ENCODE assay signal across 19 cellular contexts in the genomic region with DNA sequence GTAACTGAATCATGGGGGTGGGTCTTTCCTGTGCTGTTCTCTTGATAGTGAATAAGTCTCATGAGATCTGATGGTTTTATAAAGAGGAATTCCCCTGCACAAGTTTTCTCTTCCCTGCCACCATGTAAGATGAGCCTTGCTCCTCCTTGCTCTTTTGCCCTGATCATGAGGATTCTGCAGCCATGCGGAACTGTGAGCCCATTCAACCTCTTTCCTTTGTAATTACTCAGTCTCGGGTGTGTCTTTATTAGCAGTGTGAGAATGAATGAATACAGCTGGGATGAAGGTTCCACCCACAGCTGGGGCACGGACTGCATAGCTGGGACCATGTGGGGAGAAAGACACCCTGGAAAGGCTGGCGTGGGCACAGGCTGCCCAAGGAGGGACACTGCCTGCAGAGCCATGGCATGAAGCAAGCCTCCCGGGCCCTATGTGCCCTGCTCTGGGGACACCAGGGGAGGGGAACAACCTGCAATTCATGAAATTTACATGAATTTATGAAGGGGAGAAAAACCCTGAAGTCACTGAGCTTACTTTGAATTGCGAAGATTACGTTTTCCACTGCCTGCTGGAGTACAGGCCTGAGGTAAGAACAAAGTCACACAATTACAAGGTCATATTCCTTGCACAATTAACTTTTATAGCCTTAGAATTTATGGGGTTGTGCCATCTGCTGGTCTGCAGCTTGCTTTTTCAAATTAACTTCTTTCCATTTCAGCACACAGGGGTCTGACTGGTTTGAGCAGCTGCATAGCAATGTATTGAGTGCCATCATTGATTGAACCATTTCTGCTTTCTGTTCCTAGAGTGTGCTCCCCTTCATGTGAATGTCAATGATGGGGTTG. TPM values are rescaled to one million over a fixed set of nuclear protein-coding genes. Genes with fewer than 3 reads are reported as not detected.
DNase-seq lines count a peak whose midpoint lies in the region; ATAC-seq and TF ChIP-seq lines count a peak whose summit lies in the region.
"Had no signal": no experiment of that assay in that cellular context is flagged by ENCODE, and none has a peak within 500 bp of the region (broad histone marks: within the 10 kb centered on the region; RNA-seq: fewer than 3 reads in every experiment).

No MANE protein-coding gene starts in this region.

- no peaks in the 10 kb centered on the region for H3K9me3 Mint-ChIP-seq in T-helper 2 cell treated with Interferon-gamma antibody and Interleukin-4, amounts not matched to agents 5 μg/mL and 100 μg/mL, for 36 hours
- peaks cover 0 to 8% (median 5%) of the 10 kb centered on the region in 3 donors for H3K9me3 Mint-ChIP-seq in T-cell

- no peaks in the 10 kb centered on the region for H3K36me3 Mint-ChIP-seq in T-helper 2 cell treated with Interferon-gamma antibody and Interleukin-4, amounts not matched to agents 5 μg/mL and 100 μg/mL, for 36 hours (ENCODE audit: low read depth)
- H3K36me3 Mint-ChIP-seq in T-cell = no peaks in the 10 kb centered on the region
- H3K36me3 Mint-ChIP-seq: activated naive CD4-positive, alpha-beta T cell treated with anti-CD3 and anti-CD28 coated beads, Interleukin-2, amount 50 U/mL, for 72 hours had no signal

- CTCF ChIA-PET in T-cell (lab: Charles Lee) = no interaction called here

- no peak overlapping the region for H3K27ac Mint-ChIP-seq in T-helper 2 cell treated with Interferon-gamma antibody and Interleukin-4, amounts not matched to agents 5 μg/mL and 100 μg/mL, for 36 hours
- no peak overlapping the region for H3K27ac Mint-ChIP-seq in T-cell
- H3K27ac Mint-ChIP-seq: activated naive CD4-positive, alpha-beta T cell treated with anti-CD3 and anti-CD28 coated beads, Interleukin-2, amount 50 U/mL, for 72 hours; immature natural killer cell; stimulated activated naive CD8-positive, alpha-beta T cell treated with anti-CD3 and anti-CD28 coated beads, Interleukin-15, amount 100 ng/mL, for 72 hours had no signal

- H3K4me3 Mint-ChIP-seq in T-helper 2 cell treated with Interferon-gamma antibody and Interleukin-4, amounts not matched to agents 5 μg/mL and 100 μg/mL, for 36 hours = no peak overlapping the region
- H3K4me3 Mint-ChIP-seq in T-cell = no peak overlapping the region
- H3K4me3 Mint-ChIP-seq: immature natural killer cell; stimulated activated naive CD8-positive, alpha-beta T cell treated with anti-CD3 and anti-CD28 coated beads, Interleukin-15, amount 100 ng/mL, for 72 hours had no signal

- POLR2A ChIA-PET in T-cell (lab: Charles Lee) = no interaction called here

- TF ChIP-seq CTCF in epithelial cell of proximal tubule (conservative IDR thresholded peaks at IDR 0.05; ENCODE audit: low read depth, low read length) = no peak

- ATAC-seq in GM19023 (IDR thresholded peaks at IDR 0.05; ENCODE audit: unreplicated experiment) (no peak), T-cell (replicated peaks in 1 of 4) (no peak)
- ATAC-seq: activated naive CD4-positive, alpha-beta T cell treated with anti-CD3 and anti-CD28 coated beads, Interleukin-2, amount 50 U/mL, for 72 hours had no signal

- no peaks in the 10 kb centered on the region for H3K27me3 Mint-ChIP-seq in T-helper 2 cell treated with Interferon-gamma antibody and Interleukin-4, amounts not matched to agents 5 μg/mL and 100 μg/mL, for 36 hours (ENCODE audit: low read depth)
- peaks cover 18 to 19% of the 10 kb centered on the region in 2 donors for H3K27me3 Mint-ChIP-seq in T-cell

- DNase-seq in DMS79 treated with DMSO at 0.1 percent for 48 hours (lab: John Stamatoyannopoulos, UW) = peak; percentile 26
- no peak for DNase-seq in DMS79 (lab: John Stamatoyannopoulos, UW)
- peak; percentile 56 for DNase-seq in NCI-H526 treated with DMSO at 0.1 percent for 48 hours (lab: John Stamatoyannopoulos, UW)
- DNase-seq in epithelial cell of proximal tubule (ENCODE audit: low read depth) = peak; percentile 35
- peak; percentile 70 for DNase-seq in renal cortical epithelial cell (ENCODE audit: low read depth)
- no peak for DNase-seq in T-helper 2 cell treated with Interferon-gamma antibody and Interleukin-4, amounts not matched to agents 5 μg/mL and 100 μg/mL, for 36 hours (ENCODE audit: low spot score)
- no peak for DNase-seq in T-cell
- DNase-seq: activated CD4-positive, alpha-beta T cell treated with anti-CD3 and anti-CD28 coated beads, Interleukin-2, amount 50 U/mL, for 48 hours; activated T-cell treated with anti-CD3 and anti-CD28 coated beads, Interleukin-2, amount 50 U/mL, for 1 hour; brain microvascular endothelial cell; immature natural killer cell; mesendoderm; NCI-H146; PC-9; stimulated activated naive CD8-positive, alpha-beta T cell treated with anti-CD3 and anti-CD28 coated beads, Interleukin-15, amount 100 ng/mL, for 72 hours; upper lobe of left lung had no signal

- no peak overlapping the region for H3K4me3 ChIP-seq in epithelial cell of proximal tubule (ENCODE audit: low read depth, low read length)
- H3K4me3 ChIP-seq: BLaER1 treated with 17β-estradiol and CSF1 and Interleukin-3, amounts not matched to agents 10 nM and 100 nM; PC-9; upper lobe of left lung had no signal

- no peaks in the 10 kb centered on the region for H3K4me1 Mint-ChIP-seq in T-helper 2 cell treated with Interferon-gamma antibody and Interleukin-4, amounts not matched to agents 5 μg/mL and 100 μg/mL, for 36 hours (ENCODE audit: low read depth)
- H3K4me1 Mint-ChIP-seq in T-cell = no peaks in the 10 kb centered on the region
- H3K4me1 Mint-ChIP-seq: immature natural killer cell; stimulated activated naive CD8-positive, alpha-beta T cell treated with anti-CD3 and anti-CD28 coated beads, Interleukin-15, amount 100 ng/mL, for 72 hours had no signal

RNA-seq across cellular contexts. Expression of gene SLC22A1, which starts 46.2 kb away (rescaled TPM):
- total RNA-seq in epithelial cell of proximal tubule (0.12 TPM in 1 of 2 replicates, not detected in the other), renal cortical epithelial cell (0.50 TPM in 1 of 2 replicates, not detected in the other), T-cell (1 to 10 TPM; 1.0 to 2.7 (median 2.3) TPM)
- total RNA-seq: PC-9 had no signal

Comparison
In these comparisons a context has a peak if more than half of its experiments do, and no peak if none do; other contexts are left out.
1. DNase-seq: peak in DMS79 treated with DMSO at 0.1 percent for 48 hours (single experiment), NCI-H526 treated with DMSO at 0.1 percent for 48 hours (single experiment), epithelial cell of proximal tubule (single experiment) and renal cortical epithelial cell (single experiment); none in DMS79 (single experiment), T-helper 2 cell treated with Interferon-gamma antibody and Interleukin-4, amounts not matched to agents 5 μg/mL and 100 μg/mL, for 36 hours (single experiment) and T-cell (0 of 34).